In genomic region chr9:129886226-129887174, GRCh38 we compare ENCODE assay signal across 7 cellular contexts. TPM values are rescaled to one million over a fixed set of nuclear protein-coding genes. Genes with fewer than 3 reads are reported as not detected.
DNase-seq lines count a peak whose midpoint lies in the region; ATAC-seq and TF ChIP-seq lines count a peak whose summit lies in the region.

No MANE protein-coding gene starts in this region.

- peaks cover 17% of the 10 kb centered on the region for H3K36me3 ChIP-seq in IMR-90 (ENCODE audit: control insufficient read depth, insufficient read depth, low read length)

- no TSS peak for BruUV-seq in IMR-90 (replicated peaks; lab: Mats Ljungman, UMichigan)

- H3K9me1 ChIP-seq in IMR-90 (ENCODE audit: insufficient read depth, low read length) = peaks cover 17% of the 10 kb centered on the region

- no peak overlapping the region for H3K4me3 ChIP-seq in IMR-90 (ENCODE audit: insufficient read depth, low read depth, low read length)
- peak overlapping the region; percentile 32 to 43 (median 38) for H3K4me3 ChIP-seq in skin epidermis

- H3K36me3 Mint-ChIP-seq in activated CD4-positive, alpha-beta memory T cell treated with anti-CD3 and anti-CD28 coated beads, Interleukin-2, amount 10 ng/mL, durations not matched to agents 7 days and 5 days (ENCODE audit: low read depth) = peaks cover 58% of the 10 kb centered on the region

- H3K4ac ChIP-seq in IMR-90 (ENCODE audit: low read depth, low read length) = peak overlapping the region; percentile 83

- H3K4me3 Mint-ChIP-seq in activated CD4-positive, alpha-beta memory T cell treated with anti-CD3 and anti-CD28 coated beads, Interleukin-2, amount 10 ng/mL, durations not matched to agents 7 days and 5 days = peak overlapping the region; percentile 80

- H3K9ac ChIP-seq in IMR-90 (ENCODE audit: low read depth, low read length) = no peak overlapping the region

- POLR2A ChIA-PET in IMR-90 (lab: Charles Lee; ENCODE audit: unreplicated experiment) = interaction anchor here (0.6 kb wide), 1 partner anchor 155 kb away, joined by 6 read pairs; no protein-coding TSS in a partner anchor
- POLR2A ChIA-PET in activated CD4-positive, alpha-beta memory T cell treated with anti-CD3 and anti-CD28 coated beads, Interleukin-2, amount 10 ng/mL, durations not matched to agents 7 days and 5 days (lab: Charles Lee) = interaction anchor here (0.6 to 14.4 kb wide), 35 partner anchors 8 to 241 kb away, joined by 3 to 403 read pairs (median 8); partner anchors contain the start of genes C9orf78, FNBP1, GPR107 and USP20

- peak overlapping the region; percentile 47 for H2BK20ac ChIP-seq in IMR-90 (ENCODE audit: low read depth, low read length)

- dilution Hi-C loops in IMR-90 (cut with HindIII; ENCODE audit: low sequenced_read_pairs, unreplicated experiment) = no loop called here

- intact Hi-C loops in IMR-90 (cut with micrococcal nuclease) = loop anchor here (5.0 to 10.0 kb wide), 3 partner anchors 76 to 348 kb away; no protein-coding TSS in a partner anchor

- in situ Hi-C loops in IMR-90 (cut with MboI; ENCODE audit: low sequenced_read_pairs) = loop anchor here (25.0 kb wide), 1 partner anchor 176 kb away; the partner anchor contains the start of gene GPR107

- WGBS in IMR-90 (ENCODE audit: extremely low coverage in 2 of 2, insufficient read length in 1 of 2), 2 experiments = 94% methylated on average over 6 of the region's 20 CpGs; no CpG with 5 or more reads in 1 of the 2 experiments

- ATAC-seq in IMR-90 (ENCODE audit: low read depth) (no peak), esophagus mucosa (peak; percentile 6), GM21515 (IDR thresholded peaks at IDR 0.05; ENCODE audit: unreplicated experiment) (no peak)

- H3K4me2 ChIP-seq in IMR-90 (ENCODE audit: low read depth, low read length) = no peak overlapping the region

- H3K9me3 ChIP-seq in IMR-90 (ENCODE audit: control insufficient read depth, insufficient read depth, low read length) = no peaks in the 10 kb centered on the region

- peak overlapping the region; percentile 30; the same call in 1 of the 2 replicates for H4K5ac ChIP-seq in IMR-90 (ENCODE audit: low read depth, low read length)

- no peaks in the 10 kb centered on the region for H3K27me3 Mint-ChIP-seq in activated CD4-positive, alpha-beta memory T cell treated with anti-CD3 and anti-CD28 coated beads, Interleukin-2, amount 10 ng/mL, durations not matched to agents 7 days and 5 days

- H3K23ac ChIP-seq in IMR-90 (ENCODE audit: low read depth, low read length) = peak overlapping the region; percentile 65; the same call in 1 of the 2 replicates

- peak overlapping the region; percentile 52 for H2AFZ ChIP-seq in IMR-90 (replicated peaks; ENCODE audit: low read length, poor library complexity)

- no peaks in the 10 kb centered on the region for H3K27me3 ChIP-seq in IMR-90 (ENCODE audit: control insufficient read depth, insufficient read depth, low read length)

- H3K27ac ChIP-seq in IMR-90 (ENCODE audit: insufficient read depth, low read length) = no peak overlapping the region
- peak overlapping the region; percentile 72 to 98 (median 90) for H3K27ac ChIP-seq in skin epidermis

- H2AK9ac ChIP-seq in IMR-90 (replicated peaks; ENCODE audit: low read depth, low read length, poor library complexity) = peak overlapping the region; percentile 6

- peak overlapping the region; percentile 5 for H2BK5ac ChIP-seq in IMR-90 (ENCODE audit: low read depth, low read length, poor library complexity, severe bottlenecking)

- H3K27ac Mint-ChIP-seq in activated CD4-positive, alpha-beta memory T cell treated with anti-CD3 and anti-CD28 coated beads, Interleukin-2, amount 10 ng/mL, durations not matched to agents 7 days and 5 days = peak overlapping the region; percentile 100

- H2BK15ac ChIP-seq in IMR-90 (ENCODE audit: low read depth, low read length) = 0 out of 3 replicates have a peak overlapping the region, but pooled peaks have one; percentile 36

- peak overlapping the region; percentile 60; the same call in 1 of the 2 replicates for H3K14ac ChIP-seq in IMR-90 (replicated peaks; ENCODE audit: low read depth, low read length)

- TF ChIP-seq POLR2A in IMR-90 (IDR thresholded peaks at IDR 0.05; ENCODE audit: low read depth, low read length) = no peak

- CTCF ChIA-PET in IMR-90 (lab: Yijun Ruan, JAX) = interaction anchor here (0.6 kb wide), 1 partner anchor 23 kb away, joined by 3 read pairs; no protein-coding TSS in a partner anchor
- CTCF ChIA-PET in activated CD4-positive, alpha-beta memory T cell treated with anti-CD3 and anti-CD28 coated beads, Interleukin-2, amount 10 ng/mL, durations not matched to agents 7 days and 5 days (lab: Charles Lee) = interaction anchor here (0.6 to 3.1 kb wide), 25 partner anchors 12 to 213 kb away, joined by 3 to 27 read pairs (median 7); partner anchors contain the start of genes C9orf78, GPR107 and USP20

- no peak overlapping the region for H3K56ac ChIP-seq in IMR-90 (ENCODE audit: extremely low read depth, insufficient read depth, low read length)

- H2AK5ac ChIP-seq in IMR-90 (ENCODE audit: low read depth, low read length) = peak overlapping the region; percentile 95

- peaks cover 70% of the 10 kb centered on the region for H3K4me1 Mint-ChIP-seq in activated CD4-positive, alpha-beta memory T cell treated with anti-CD3 and anti-CD28 coated beads, Interleukin-2, amount 10 ng/mL, durations not matched to agents 7 days and 5 days

- H4K20me1 ChIP-seq in IMR-90 (ENCODE audit: insufficient read depth, low read length) = no peaks in the 10 kb centered on the region

- no peak for TF ChIP-seq CTCF in IMR-90 (conservative IDR thresholded peaks at IDR 0.05; ENCODE audit: low read depth, low read length)
- TF ChIP-seq CTCF in GM10266 (IDR thresholded peaks at IDR 0.05; ENCODE audit: control insufficient read depth, insufficient read depth, low read depth, missing control alignments) = no peak

- TF ChIP-seq RAD21 in IMR-90 (IDR thresholded peaks at IDR 0.05; ENCODE audit: low read length) = no peak

- peak overlapping the region; percentile 64; the same call in 1 of the 2 replicates for H2BK120ac ChIP-seq in IMR-90 (ENCODE audit: low read depth, low read length)

- no peak overlapping the region for H3K18ac ChIP-seq in IMR-90 (ENCODE audit: low read depth, low read length)

- no peak for DNase-seq in IMR-90
- DNase-seq in activated CD4-positive, alpha-beta memory T cell treated with anti-CD3 and anti-CD28 coated beads, Interleukin-2, amount 10 ng/mL, durations not matched to agents 7 days and 5 days = peak; percentile 76
- no peak for DNase-seq in ureter (ENCODE audit: low spot score)
- no peak for DNase-seq in GM10266 (ENCODE audit: extremely low spot score)

- peaks cover 28% of the 10 kb centered on the region for H3K4me1 ChIP-seq in IMR-90 (ENCODE audit: control insufficient read depth, insufficient read depth, low read length)

- peak overlapping the region; percentile 4; the same call in 1 of the 2 replicates for H4K91ac ChIP-seq in IMR-90 (ENCODE audit: insufficient read depth, low read depth, low read length)

- peak overlapping the region; percentile 47 to 55; a peak in 3 of 4 replicates for H4K8ac ChIP-seq in IMR-90 (ENCODE audit: low read depth in 2 of 2, low read length in 2 of 2)

- no peaks in the 10 kb centered on the region for H3K9me3 Mint-ChIP-seq in activated CD4-positive, alpha-beta memory T cell treated with anti-CD3 and anti-CD28 coated beads, Interleukin-2, amount 10 ng/mL, durations not matched to agents 7 days and 5 days

- peaks cover 0 to 3% of the 10 kb centered on the region in 2 experiments; a peak in 1 of 4 replicates for H3K79me1 ChIP-seq in IMR-90 (ENCODE audit: low read depth in 1 of 2, low read length in 2 of 2)

TF ChIP-seq in IMR-90, 13 proteins besides CTCF, POLR2A, EP300 and RAD21 (continues in another document):
- TF ChIP-seq FOS (IDR thresholded peaks at IDR 0.05; ENCODE audit: low read depth, low read length) (no peak), CHD1 (IDR thresholded peaks at IDR 0.05; ENCODE audit: low read depth, low read length) (no peak), NFE2L2 (IDR thresholded peaks at IDR 0.05; ENCODE audit: low read depth, low read length) (no peak), BHLHE40 (IDR thresholded peaks at IDR 0.05; ENCODE audit: low read depth, low read length) (no peak), MAFK (IDR thresholded peaks at IDR 0.05; ENCODE audit: low read depth, low read length) (no peak), ELK1 (IDR thresholded peaks at IDR 0.05; ENCODE audit: borderline replicate concordance, low read depth, low read length) (no peak), USF2 (IDR thresholded peaks at IDR 0.05; ENCODE audit: low read depth, low read length) (no peak), RCOR1 (IDR thresholded peaks at IDR 0.05; ENCODE audit: insufficient replicate concordance, low read length) (no peak)

RNA-seq across cellular contexts. Expression of gene USP20, which starts 51.2 kb away (rescaled TPM):
- total RNA-seq in IMR-90 (2012; rRNA removed) = 3.8 and 4.4 TPM in 2 replicates
- 21.6 and 26.4 TPM in 2 replicates for polyA plus RNA-seq in IMR-90 (2012; rRNA removed)
- polyA plus RNA-seq in IMR-90 (2012; cell fraction: cytosol; rRNA removed) = 11.6 and 19.9 TPM in 2 replicates
- 70.4 and 183 TPM in 2 replicates for polyA plus RNA-seq in IMR-90 (2012; cell fraction: nucleus; rRNA removed; ENCODE audit: low replicate concordance)
- 10 to 100 TPM; 86.4 to 87.6 TPM for total RNA-seq in activated CD4-positive, alpha-beta memory T cell treated with anti-CD3 and anti-CD28 coated beads, Interleukin-2, amount 10 ng/mL, durations not matched to agents 7 days and 5 days
- total RNA-seq in esophagus mucosa = 12.8 TPM
- 42.1 TPM for total RNA-seq in ureter

RNA-seq across cellular contexts. Expression of gene C9orf78, which starts 51.4 kb away (rescaled TPM):
- total RNA-seq in IMR-90 (2012; rRNA removed) = 29.8 and 57.5 TPM in 2 replicates
- polyA plus RNA-seq in IMR-90 (2012; rRNA removed) = 36.7 and 46.0 TPM in 2 replicates
- 18.7 and 18.8 TPM in 2 replicates for polyA plus RNA-seq in IMR-90 (2012; cell fraction: cytosol; rRNA removed)
- 3.1 and 12.3 TPM in 2 replicates for polyA plus RNA-seq in IMR-90 (2012; cell fraction: nucleus; rRNA removed; ENCODE audit: low replicate concordance)
- 10 to 100 TPM; 61.6 to 66.2 TPM for total RNA-seq in activated CD4-positive, alpha-beta memory T cell treated with anti-CD3 and anti-CD28 coated beads, Interleukin-2, amount 10 ng/mL, durations not matched to agents 7 days and 5 days
- 25.1 TPM for total RNA-seq in esophagus mucosa
- 38.7 TPM for total RNA-seq in ureter
